8 cellular contexts compared by ENCODE assay signal in genomic region chr20:63740070-63740500, GRCh38. TPM values are rescaled to one million over a fixed set of nuclear protein-coding genes. Genes with fewer than 3 reads are reported as not detected.
DNase-seq lines count a peak whose midpoint lies in the region; ATAC-seq and TF ChIP-seq lines count a peak whose summit lies in the region.

No MANE protein-coding gene starts in this region.

- no peaks in the 10 kb centered on the region for H3K9me3 ChIP-seq in mesenchymal stem cell (ENCODE audit: control insufficient read depth, low read length)
- H3K9me3 ChIP-seq in transverse colon, result no peaks in the 10 kb centered on the region

- H2BK5ac ChIP-seq in mesenchymal stem cell (ENCODE audit: low read depth, low read length, poor library complexity, severe bottlenecking), result peak overlapping the region; percentile 84

- no peaks in the 10 kb centered on the region for H3K9me3 Mint-ChIP-seq in activated B cell treated with CpG ODN at 0.5 μM for 24 hours
- H3K9me3 Mint-ChIP-seq in endothelial cell (ENCODE audit: unreplicated experiment), result no peaks in the 10 kb centered on the region

- TF ChIP-seq CTCF in activated B cell treated with CpG ODN at 0.5 μM for 24 hours (IDR thresholded peaks at IDR 0.05), result no peak
- no peak for TF ChIP-seq CTCF in endothelial cell (IDR thresholded peaks at IDR 0.05; ENCODE audit: unreplicated experiment)
- TF ChIP-seq CTCF in transverse colon (IDR thresholded peaks at IDR 0.05), result no peak

- peak overlapping the region; percentile 90 for H4K91ac ChIP-seq in mesenchymal stem cell (ENCODE audit: low read length)

- peak overlapping the region; percentile 88 for H3K9ac ChIP-seq in mesenchymal stem cell (ENCODE audit: low read length)

- peak overlapping the region; percentile 21 to 51 for H3K23ac ChIP-seq in mesenchymal stem cell (ENCODE audit: low read length in 2 of 2)

- H3K27me3 Mint-ChIP-seq in activated B cell treated with CpG ODN at 0.5 μM for 24 hours, result no peaks in the 10 kb centered on the region
- peaks cover 15% of the 10 kb centered on the region for H3K27me3 Mint-ChIP-seq in endothelial cell (ENCODE audit: unreplicated experiment)

- H3K14ac ChIP-seq in mesenchymal stem cell (ENCODE audit: low read length in 2 of 2), result peak overlapping the region in 1 of 2 experiments; percentile 94

- H3K79me1 ChIP-seq in mesenchymal stem cell (replicated peaks; ENCODE audit: low read length, poor library complexity, severe bottlenecking), result peaks cover 9% of the 10 kb centered on the region

- peaks cover 39 to 65% of the 10 kb centered on the region in 2 experiments for H3K36me3 ChIP-seq in mesenchymal stem cell (ENCODE audit: control insufficient read depth in 1 of 2, insufficient read depth in 2 of 2, low read depth in 1 of 2, low read length in 2 of 2)
- no peaks in the 10 kb centered on the region for H3K36me3 ChIP-seq in transverse colon

- H3K4ac ChIP-seq in mesenchymal stem cell (ENCODE audit: low read depth in 1 of 2, low read length in 2 of 2), result peak overlapping the region; percentile 60 to 80

- peak overlapping the region; percentile 67 for H4K8ac ChIP-seq in mesenchymal stem cell (ENCODE audit: low read length)

- peak; percentile 1 for ATAC-seq in activated B cell treated with CpG ODN at 0.5 μM for 24 hours (ENCODE audit: low read depth)
- no peak for ATAC-seq in HG03159 (IDR thresholded peaks at IDR 0.05; ENCODE audit: unreplicated experiment)

- H3K4me1 Mint-ChIP-seq in activated B cell treated with CpG ODN at 0.5 μM for 24 hours, result peaks cover 28% of the 10 kb centered on the region
- no peaks in the 10 kb centered on the region for H3K4me1 Mint-ChIP-seq in endothelial cell (ENCODE audit: unreplicated experiment)

- H3K27ac Mint-ChIP-seq in activated B cell treated with CpG ODN at 0.5 μM for 24 hours, result no peak overlapping the region
- no peak overlapping the region for H3K27ac Mint-ChIP-seq in endothelial cell (ENCODE audit: unreplicated experiment)

- H2BK15ac ChIP-seq in mesenchymal stem cell (ENCODE audit: low read depth, poor library complexity, severe bottlenecking), result peak overlapping the region; percentile 52

- H3K4me3 Mint-ChIP-seq in activated B cell treated with CpG ODN at 0.5 μM for 24 hours (no peak overlapping the region), endothelial cell (ENCODE audit: unreplicated experiment) (no peak overlapping the region)

- DNase-seq in NCI-H1092 (lab: John Stamatoyannopoulos, UW), result peak; percentile 34
- DNase-seq in NCI-H1092 treated with DMSO at 0.1 percent for 48 hours (lab: John Stamatoyannopoulos, UW), result no peak
- DNase-seq in HT-29 (ENCODE audit: low spot score), result peak; percentile 50
- peak; percentile 53 for DNase-seq in activated B cell treated with CpG ODN at 0.5 μM for 24 hours
- peak; percentile 52 for DNase-seq in endothelial cell (ENCODE audit: low spot score)
- peak; percentile 38 for DNase-seq in mesenchymal stem cell
- peak; percentile 52 for DNase-seq in transverse colon

- peak overlapping the region; percentile 89 to 93 for H3K18ac ChIP-seq in mesenchymal stem cell (ENCODE audit: low read depth in 1 of 2, low read length in 2 of 2)

- CTCF ChIA-PET in activated B cell treated with CpG ODN at 0.5 μM for 24 hours (lab: Charles Lee), result no interaction called here

- H2AK5ac ChIP-seq in mesenchymal stem cell (ENCODE audit: low read length, severe bottlenecking), result peak overlapping the region; percentile 80

- intact Hi-C loops in activated B cell treated with CpG ODN at 0.5 μM for 24 hours (cut with micrococcal nuclease), result no loop called here
- intact Hi-C loops in transverse colon (cut with DNase I; ENCODE audit: low total_unique reads), result no loop called here

- no peak for TF ChIP-seq EP300 in transverse colon (IDR thresholded peaks at IDR 0.05; ENCODE audit: low read depth)

- WGBS in mesenchymal stem cell, result under 1% methylated on average over 23 of the region's 65 CpGs
- 2% methylated on average over 40 of the region's 65 CpGs; no CpG with 5 or more reads in 1 of the 2 donors for WGBS in transverse colon (ENCODE audit: low coverage in 1 of 2), 2 donors

- H2BK120ac ChIP-seq in mesenchymal stem cell (ENCODE audit: low read depth, low read length), result peak overlapping the region; percentile 90

- H2BK12ac ChIP-seq in mesenchymal stem cell (ENCODE audit: low read length in 2 of 2), result peak overlapping the region; percentile 14 to 25

- peak overlapping the region; percentile 75 for H3K4me2 ChIP-seq in mesenchymal stem cell (ENCODE audit: low read length, poor library complexity, severe bottlenecking)

- peaks cover 10% of the 10 kb centered on the region for H3K36me3 Mint-ChIP-seq in activated B cell treated with CpG ODN at 0.5 μM for 24 hours (ENCODE audit: low read depth)
- H3K36me3 Mint-ChIP-seq in endothelial cell (ENCODE audit: low read depth, unreplicated experiment), result peaks cover 14% of the 10 kb centered on the region

- peaks cover 40% of the 10 kb centered on the region for H3K4me1 ChIP-seq in mesenchymal stem cell (ENCODE audit: control insufficient read depth, insufficient read depth, low read depth, low read length)
- H3K4me1 ChIP-seq in transverse colon, result peaks cover 39 to 56% (median 48%) of the 10 kb centered on the region in 4 donors

- in situ Hi-C loops in transverse colon (cut with MboI; ENCODE audit: low pct_ligation_motif_present in 1 of 4, low pct_unique_long_range_greater_than_20kb in 1 of 4, low sequenced_read_pairs in 3 of 4), result no loop called here

- H2AFZ ChIP-seq in mesenchymal stem cell (ENCODE audit: low read depth, low read length), result no peak overlapping the region

- H3K4me3 ChIP-seq in mesenchymal stem cell (ENCODE audit: insufficient read depth in 1 of 2, low read depth in 1 of 2, low read length in 2 of 2) (peak overlapping the region; percentile 78 to 86), transverse colon (peak overlapping the region; percentile 9 to 72 (median 53))

- H3K27ac ChIP-seq in mesenchymal stem cell (ENCODE audit: low read length, poor library complexity, severe bottlenecking), result no peak overlapping the region
- peak overlapping the region; percentile 89 to 98 (median 91) for H3K27ac ChIP-seq in transverse colon

- no peak for TF ChIP-seq POLR2A in transverse colon (IDR thresholded peaks at IDR 0.05)

- H3K27me3 ChIP-seq in mesenchymal stem cell (ENCODE audit: control insufficient read depth in 1 of 2, insufficient read depth in 1 of 2, low read length in 2 of 2), result no peaks in the 10 kb centered on the region
- no peaks in the 10 kb centered on the region for H3K27me3 ChIP-seq in transverse colon

- POLR2A ChIA-PET in activated B cell treated with CpG ODN at 0.5 μM for 24 hours (lab: Charles Lee), result interaction anchor here (1.3 to 1.8 kb wide), 2 partner anchors 32 to 220 kb away, joined by 3 to 7 read pairs; partner anchors contain the start of genes ARFRP1, PPDPF and ZGPAT

RNA-seq across cellular contexts. Expression of gene SLC2A4RG, which starts 0.5 kb away (rescaled TPM):
- total RNA-seq in HT-29 (2014; rRNA removed; shearing (Covaris generic)), result 200 and 229 TPM in 2 replicates
- total RNA-seq in activated B cell treated with CpG ODN at 0.5 μM for 24 hours (20.9 and 28.1 TPM in 2 replicates), endothelial cell (ENCODE audit: unreplicated experiment) (69.6 TPM), transverse colon (10 to 100 TPM; 26.3 to 50.2 (median 47.7) TPM)
- 85.3 TPM for polyA plus RNA-seq in mesenchymal stem cell (2013, experiment 1 of 2)
- 84.2 TPM for polyA plus RNA-seq in mesenchymal stem cell (2013, experiment 2 of 2)

RNA-seq across cellular contexts. Expression of gene LIME1, which starts 3.6 kb away (rescaled TPM):
- total RNA-seq in HT-29 (2014; rRNA removed; shearing (Covaris generic)), result 267 and 295 TPM in 2 replicates
- 10.2 and 10.8 TPM in 2 replicates for total RNA-seq in activated B cell treated with CpG ODN at 0.5 μM for 24 hours
- total RNA-seq in endothelial cell (ENCODE audit: unreplicated experiment), result 8.1 TPM
- polyA plus RNA-seq in mesenchymal stem cell (2013, experiment 1 of 2), result 1.8 TPM
- polyA plus RNA-seq in mesenchymal stem cell (2013, experiment 2 of 2), result 1.9 TPM
- total RNA-seq in transverse colon, result 10 to 100 TPM; 24.4 to 91.1 (median 44.0) TPM

RNA-seq across cellular contexts. Expression of gene ZGPAT, which starts 32.2 kb away (rescaled TPM):
- total RNA-seq in HT-29 (2014; rRNA removed; shearing (Covaris generic)), result 52.1 and 68.6 TPM in 2 replicates
- total RNA-seq in activated B cell treated with CpG ODN at 0.5 μM for 24 hours (40.7 and 44.0 TPM in 2 replicates), endothelial cell (ENCODE audit: unreplicated experiment) (34.9 TPM), transverse colon (100 to 1,000 TPM in 2 of 4 donors, 10 to 100 TPM in 2; 29.1 to 346 (median 76.5) TPM)
- 11.5 TPM for polyA plus RNA-seq in mesenchymal stem cell (2013, experiment 1 of 2)
- polyA plus RNA-seq in mesenchymal stem cell (2013, experiment 2 of 2), result 11.8 TPM

RNA-seq across cellular contexts. Expression of gene ARFRP1, which starts 32.3 kb away (rescaled TPM):
- total RNA-seq in HT-29 (2014; rRNA removed; shearing (Covaris generic)), result 82.0 and 86.1 TPM in 2 replicates
- total RNA-seq in activated B cell treated with CpG ODN at 0.5 μM for 24 hours (63.5 and 66.0 TPM in 2 replicates), endothelial cell (ENCODE audit: unreplicated experiment) (33.4 TPM), transverse colon (10 to 100 TPM; 46.2 to 75.4 (median 56.2) TPM)
- polyA plus RNA-seq in mesenchymal stem cell (2013, experiment 1 of 2), result 13.5 TPM
- polyA plus RNA-seq in mesenchymal stem cell (2013, experiment 2 of 2), result 14.0 TPM

RNA-seq across cellular contexts. Expression of gene TNFRSF6B, which starts 43.6 kb away (rescaled TPM):
- total RNA-seq in HT-29 (2014; rRNA removed; shearing (Covaris generic)), result 4.1 and 4.9 TPM in 2 replicates
- not detected in 2 replicates for total RNA-seq in activated B cell treated with CpG ODN at 0.5 μM for 24 hours
- not detected for total RNA-seq in endothelial cell (ENCODE audit: unreplicated experiment)
- polyA plus RNA-seq in mesenchymal stem cell (2013, experiment 1 of 2), result 23.7 TPM
- 23.9 TPM for polyA plus RNA-seq in mesenchymal stem cell (2013, experiment 2 of 2)
- 10 to 100 TPM in 3 of 4 donors, 1 to 10 TPM in 1; 4.2 to 34.4 (median 13.6) TPM for total RNA-seq in transverse colon
